Comparison of ENCODE assay signal across 1 cellular context in the genomic region with DNA sequence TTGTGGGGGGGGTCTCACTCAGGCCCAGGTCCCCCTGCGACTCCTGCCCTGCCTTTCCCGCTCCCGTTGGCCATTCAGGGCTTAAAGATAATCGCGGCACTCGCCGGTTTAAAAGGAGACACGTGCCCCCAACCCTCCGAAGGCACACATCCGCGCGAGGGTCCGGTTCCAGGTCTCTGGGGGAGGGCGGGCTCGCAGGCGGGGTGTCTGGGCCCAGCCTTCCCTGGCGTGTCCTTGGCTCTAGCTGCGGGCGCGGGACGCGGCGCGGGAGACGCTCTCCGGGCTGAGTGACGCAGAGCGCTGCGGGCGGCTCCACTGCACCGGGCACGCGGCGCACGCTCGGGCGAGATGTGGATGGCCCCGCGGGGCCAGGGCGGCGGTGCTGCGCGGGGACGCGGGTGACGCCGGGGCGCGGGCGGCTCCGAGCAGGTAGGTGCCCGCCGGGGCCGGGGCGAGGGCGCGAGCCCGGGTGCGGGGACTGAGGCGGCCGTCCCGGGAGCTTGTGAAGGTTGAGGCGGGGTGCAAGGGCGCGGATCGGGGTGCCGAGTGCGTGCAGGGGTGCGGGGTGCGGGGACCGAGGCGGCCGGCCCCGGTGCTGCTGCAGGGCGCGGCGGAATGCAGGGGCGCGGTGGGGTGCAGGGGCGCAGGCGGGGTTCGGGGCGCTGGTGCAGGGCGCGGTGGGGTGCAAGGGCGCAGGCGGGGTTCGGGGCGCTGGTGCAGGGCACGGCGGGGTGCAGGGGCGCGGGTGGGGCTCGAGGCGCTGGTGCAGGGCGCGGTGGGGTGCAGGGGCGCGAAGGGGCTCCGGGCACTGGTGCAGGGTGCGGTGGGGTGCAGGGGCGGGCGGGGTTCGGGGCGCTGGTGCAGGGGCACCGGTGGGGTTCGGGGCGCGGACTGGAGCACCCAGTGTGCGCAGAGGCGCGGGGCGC.
TF ChIP-seq lines count a peak whose summit lies in the region.

No MANE protein-coding gene starts in this region.

TF ChIP-seq in HepG2, 621 proteins besides CTCF, POLR2A, EP300 and RAD21:
- TF ChIP-seq ZNF776 (CRISPR knock-in tag; IDR thresholded peaks at IDR 0.05) (no peak), MED8 (CRISPR knock-in tag; IDR thresholded peaks at IDR 0.05; ENCODE audit: insufficient replicate concordance) (no peak), YEATS2 (CRISPR knock-in tag; IDR thresholded peaks at IDR 0.05; ENCODE audit: borderline replicate concordance) (no peak), JUN (CRISPR knock-in tag; IDR thresholded peaks at IDR 0.05) (no peak), HNRNPLL (IDR thresholded peaks at IDR 0.05; ENCODE audit: low read depth, low read length, poor library complexity, severe bottlenecking) (no peak), NR2F1 (CRISPR knock-in tag; IDR thresholded peaks at IDR 0.05) (no peak)
- TF ChIP-seq, protein P1, sequence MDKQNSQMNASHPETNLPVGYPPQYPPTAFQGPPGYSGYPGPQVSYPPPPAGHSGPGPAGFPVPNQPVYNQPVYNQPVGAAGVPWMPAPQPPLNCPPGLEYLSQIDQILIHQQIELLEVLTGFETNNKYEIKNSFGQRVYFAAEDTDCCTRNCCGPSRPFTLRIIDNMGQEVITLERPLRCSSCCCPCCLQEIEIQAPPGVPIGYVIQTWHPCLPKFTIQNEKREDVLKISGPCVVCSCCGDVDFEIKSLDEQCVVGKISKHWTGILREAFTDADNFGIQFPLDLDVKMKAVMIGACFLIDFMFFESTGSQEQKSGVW (CRISPR knock-in tag; IDR thresholded peaks at IDR 0.05; ENCODE audit: borderline replicate concordance), result no peak
